Comparison of ENCODE assay signal across 24 cellular contexts in genomic region chr17:38320482-38320881, GRCh38. TPM values are rescaled to one million over a fixed set of nuclear protein-coding genes. Genes with fewer than 3 reads are reported as not detected.
DNase-seq lines count a peak whose midpoint lies in the region; TF ChIP-seq lines count a peak whose summit lies in the region.
"Had no signal": no experiment of that assay in that cellular context is flagged by ENCODE, and none has a peak within 500 bp of the region (broad histone marks: within the 10 kb centered on the region; RNA-seq: fewer than 3 reads in every experiment).

No MANE protein-coding gene starts in this region.

- H3K4me1 Mint-ChIP-seq in activated T-cell treated with anti-CD3 and anti-CD28 coated beads, Interleukin-2, amount 50 U/mL, for 24 hours (ENCODE audit: low read depth), result peaks cover 4% of the 10 kb centered on the region

- no peaks in the 10 kb centered on the region for H3K9me3 ChIP-seq in suprapubic skin
- H3K9me3 ChIP-seq: BE2C, esophagus muscularis mucosa had no signal

- H3K36me3 Mint-ChIP-seq in activated T-cell treated with anti-CD3 and anti-CD28 coated beads, Interleukin-2, amount 50 U/mL, for 24 hours (ENCODE audit: low read depth), result peaks cover 69% of the 10 kb centered on the region

- H3K4me1 ChIP-seq in suprapubic skin, result peaks cover 22% of the 10 kb centered on the region

- H3K27me3 Mint-ChIP-seq in activated T-cell treated with anti-CD3 and anti-CD28 coated beads, Interleukin-2, amount 50 U/mL, for 24 hours, result no peaks in the 10 kb centered on the region
- H3K27me3 Mint-ChIP-seq: activated B cell treated with CpG ODN at 0.5 μM for 24 hours; activated CD4-positive, alpha-beta memory T cell treated with anti-CD3 and anti-CD28 coated beads, Interleukin-2, amount 10 ng/mL, durations not matched to agents 7 days and 5 days; activated naive CD8-positive, alpha-beta T cell treated with anti-CD3 and anti-CD28 coated beads, Interleukin-2, amount 10 ng/mL, durations not matched to agents 7 days and 5 days; brain had no signal

- TF ChIP-seq POLR2A in suprapubic skin (IDR thresholded peaks at IDR 0.05), result no peak

- H3K27ac ChIP-seq in VCaP (peak overlapping the region; percentile 47), suprapubic skin (peak overlapping the region; percentile 6)
- H3K27ac ChIP-seq: esophagus muscularis mucosa had no signal

- no peaks in the 10 kb centered on the region for H3K27me3 ChIP-seq in suprapubic skin
- H3K27me3 ChIP-seq: BE2C, esophagus muscularis mucosa had no signal

- H3K4me3 Mint-ChIP-seq in activated T-cell treated with anti-CD3 and anti-CD28 coated beads, Interleukin-2, amount 50 U/mL, for 24 hours, result no peak overlapping the region
- H3K4me3 Mint-ChIP-seq: activated B cell treated with CpG ODN at 0.5 μM for 24 hours; activated CD4-positive, alpha-beta memory T cell treated with anti-CD3 and anti-CD28 coated beads, Interleukin-2, amount 10 ng/mL, durations not matched to agents 7 days and 5 days; activated naive CD8-positive, alpha-beta T cell treated with anti-CD3 and anti-CD28 coated beads, Interleukin-2, amount 10 ng/mL, durations not matched to agents 7 days and 5 days; brain; HFFc6 had no signal

- H3K4me3 ChIP-seq in LNCaP clone FGC (ENCODE audit: low read depth, low read length), result no peak overlapping the region
- no peak overlapping the region for H3K4me3 ChIP-seq in suprapubic skin
- H3K4me3 ChIP-seq: esophagus muscularis mucosa had no signal

- H3K36me3 ChIP-seq in suprapubic skin, result peaks cover 25% of the 10 kb centered on the region

- TF ChIP-seq CTCF in LNCaP clone FGC (IDR thresholded peaks at IDR 0.05; ENCODE audit: control insufficient read depth, extremely low read depth, insufficient read depth) (no peak), VCaP (conservative IDR thresholded peaks at IDR 0.05) (0 out of 2 replicates have a peak, but pooled peaks have one; percentile 5), suprapubic skin (IDR thresholded peaks at IDR 0.05) (no peak)

- H3K27ac Mint-ChIP-seq in activated T-cell treated with anti-CD3 and anti-CD28 coated beads, Interleukin-2, amount 50 U/mL, for 24 hours, result no peak overlapping the region
- H3K27ac Mint-ChIP-seq: activated B cell treated with CpG ODN at 0.5 μM for 24 hours; activated CD4-positive, alpha-beta memory T cell treated with anti-CD3 and anti-CD28 coated beads, Interleukin-2, amount 10 ng/mL, durations not matched to agents 7 days and 5 days; activated naive CD8-positive, alpha-beta T cell treated with anti-CD3 and anti-CD28 coated beads, Interleukin-2, amount 10 ng/mL, durations not matched to agents 7 days and 5 days; brain; HFFc6 had no signal

- DNase-seq in LNCaP clone FGC (ENCODE audit: low read depth) (peak; percentile 93), islet precursor cell (peak; percentile 91), suprapubic skin (ENCODE audit: low spot score in 2 of 2) (peak in 1 of 2 donors; percentile 40), LoVo (ENCODE audit: low spot score) (no peak), hypothalamus (lab: John Stamatoyannopoulos, UW) (no peak)
- DNase-seq in activated T-cell treated with anti-CD3 and anti-CD28 coated beads, Interleukin-2, amount 50 U/mL, for 24 hours, result no peak
- DNase-seq: activated B cell treated with CpG ODN at 0.5 μM for 24 hours; activated CD4-positive, alpha-beta memory T cell treated with anti-CD3 and anti-CD28 coated beads, Interleukin-2, amount 10 ng/mL, durations not matched to agents 7 days and 5 days; activated naive CD8-positive, alpha-beta T cell treated with anti-CD3 and anti-CD28 coated beads, Interleukin-2, amount 10 ng/mL, durations not matched to agents 7 days and 5 days; activated T-cell treated with anti-CD3 and anti-CD28 coated beads, Interleukin-2, amount 50 U/mL, for 48 hours; BE2C; DMS153; HFFc6; midbrain; NCI-H2029; NCI-H446; Right ventricle myocardium superior; stimulated activated CD8-positive, alpha-beta memory T cell treated with anti-CD3 and anti-CD28 coated beads, Interleukin-4, amount 100 ng/mL, for 48 hours had no signal

- TF ChIP-seq EP300 in suprapubic skin (IDR thresholded peaks at IDR 0.05), result no peak

- H3K9me3 Mint-ChIP-seq in activated T-cell treated with anti-CD3 and anti-CD28 coated beads, Interleukin-2, amount 50 U/mL, for 24 hours, result no peaks in the 10 kb centered on the region
- H3K9me3 Mint-ChIP-seq: activated B cell treated with CpG ODN at 0.5 μM for 24 hours; activated CD4-positive, alpha-beta memory T cell treated with anti-CD3 and anti-CD28 coated beads, Interleukin-2, amount 10 ng/mL, durations not matched to agents 7 days and 5 days; activated naive CD8-positive, alpha-beta T cell treated with anti-CD3 and anti-CD28 coated beads, Interleukin-2, amount 10 ng/mL, durations not matched to agents 7 days and 5 days; HFFc6 had no signal

- 38% methylated on average over 10 of the region's 10 CpGs for WGBS in suprapubic skin

RNA-seq across cellular contexts. Expression of gene GPR179, which starts 23.3 kb away (rescaled TPM):
- under 1 TPM in 1 of 4 donors, not detected in 3; 0.17 TPM for total RNA-seq in suprapubic skin
- total RNA-seq: dermis microvascular lymphatic vessel endothelial cell; HFFc6; pulmonary artery endothelial cell; T-helper 1 cell treated with Interleukin-12 subunit alpha and Interleukin-12 subunit beta and Interleukin-4 antibody, amounts not matched to agents 30 ng/mL and 1 ng/mL, for 36 hours had no signal

RNA-seq across cellular contexts. Expression of gene MRPL45, which starts 23.5 kb away (rescaled TPM):
- 10 to 100 TPM; 30.3 to 37.4 (median 32.8) TPM for total RNA-seq in suprapubic skin

RNA-seq across cellular contexts. Expression of gene SOCS7, which starts 31.2 kb away (rescaled TPM):
- total RNA-seq in suprapubic skin, result 10 to 100 TPM; 20.7 to 44.9 (median 37.1) TPM

Comparison
In these comparisons a context has a peak if more than half of its experiments do, and no peak if none do; other contexts are left out.
1. DNase-seq: peak in LNCaP clone FGC (single experiment) and islet precursor cell (single experiment); none in LoVo (single experiment), hypothalamus (0 of 51) and activated T-cell treated with anti-CD3 and anti-CD28 coated beads, Interleukin-2, amount 50 U/mL, for 24 hours (single experiment).